Comparison of ENCODE assay signal across 1 cellular context in the genomic region with DNA sequence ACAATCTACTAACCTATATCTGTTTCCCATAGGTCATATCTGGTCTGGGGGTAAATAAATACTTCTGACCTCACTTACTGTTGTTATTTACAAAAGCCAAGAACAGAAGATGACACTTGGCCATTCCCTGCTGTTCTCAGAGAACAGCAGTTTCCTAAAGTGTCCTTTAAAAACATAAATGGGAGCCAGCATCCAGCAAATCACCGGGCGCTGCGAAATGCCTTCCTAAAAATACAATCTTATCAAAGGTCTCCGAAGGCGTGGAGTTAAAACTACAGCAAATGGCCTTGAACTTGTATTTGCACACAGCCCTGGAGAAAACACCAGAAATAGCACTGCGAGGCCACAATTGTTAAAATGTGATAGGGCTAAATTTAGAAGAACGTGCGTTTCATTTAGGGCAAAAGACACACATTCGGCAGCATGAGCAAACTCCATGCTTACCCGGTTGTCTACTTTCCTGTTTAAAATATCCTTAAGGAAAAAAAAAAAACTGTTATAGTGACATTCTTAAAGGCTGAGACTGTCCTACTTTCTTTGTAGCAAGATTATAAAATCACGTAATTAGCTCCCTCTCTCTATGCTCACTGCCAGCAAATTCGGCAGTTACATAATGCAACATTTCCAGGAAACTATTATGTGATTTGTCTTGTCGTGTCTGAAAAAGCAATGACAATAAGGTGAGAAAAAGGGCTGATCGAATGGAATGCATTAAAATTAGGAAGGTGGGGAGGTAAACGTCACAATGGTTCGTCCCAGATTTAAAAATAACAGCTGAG.
TF ChIP-seq lines count a peak whose summit lies in the region.

No MANE protein-coding gene starts in this region.

TF ChIP-seq in K562, 482 proteins besides CTCF, POLR2A, EP300 and RAD21:
- TF ChIP-seq STAT5A (IDR thresholded peaks at IDR 0.05; ENCODE audit: borderline replicate concordance, low read length) (0 out of 2 replicates have a peak, but pooled peaks have one; percentile 26), MEIS2 (IDR thresholded peaks at IDR 0.05; ENCODE audit: partially characterized antibody) (peak; percentile 60), MEF2D (tag; conservative IDR thresholded peaks at IDR 0.05; ENCODE audit: low read depth) (0 out of 2 replicates have a peak, but pooled peaks have one; percentile 42), PYGO2 (tag; IDR thresholded peaks at IDR 0.05) (no peak), TFAM (CRISPR knock-in tag; conservative IDR thresholded peaks at IDR 0.05) (no peak), FOXK2 (conservative IDR thresholded peaks at IDR 0.05 in 1 of 2, IDR thresholded peaks at IDR 0.05 in 1 of 2; ENCODE audit: low read depth in 2 of 2) (0 out of 4 replicates have a peak, but pooled peaks of 1 of the 2 experiments have one; percentile 12), MEF2A (IDR thresholded peaks at IDR 0.05; ENCODE audit: control insufficient read depth, low read depth, low read length) (peak; percentile 22; the same call in 1 of the 2 replicates), ZZZ3 (IDR thresholded peaks at IDR 0.05) (no peak), KAT7 (CRISPR knock-in tag; IDR thresholded peaks at IDR 0.05; ENCODE audit: borderline replicate concordance) (0 out of 2 replicates have a peak, but pooled peaks have one; percentile 52)
- TF ChIP-seq, protein P1, sequence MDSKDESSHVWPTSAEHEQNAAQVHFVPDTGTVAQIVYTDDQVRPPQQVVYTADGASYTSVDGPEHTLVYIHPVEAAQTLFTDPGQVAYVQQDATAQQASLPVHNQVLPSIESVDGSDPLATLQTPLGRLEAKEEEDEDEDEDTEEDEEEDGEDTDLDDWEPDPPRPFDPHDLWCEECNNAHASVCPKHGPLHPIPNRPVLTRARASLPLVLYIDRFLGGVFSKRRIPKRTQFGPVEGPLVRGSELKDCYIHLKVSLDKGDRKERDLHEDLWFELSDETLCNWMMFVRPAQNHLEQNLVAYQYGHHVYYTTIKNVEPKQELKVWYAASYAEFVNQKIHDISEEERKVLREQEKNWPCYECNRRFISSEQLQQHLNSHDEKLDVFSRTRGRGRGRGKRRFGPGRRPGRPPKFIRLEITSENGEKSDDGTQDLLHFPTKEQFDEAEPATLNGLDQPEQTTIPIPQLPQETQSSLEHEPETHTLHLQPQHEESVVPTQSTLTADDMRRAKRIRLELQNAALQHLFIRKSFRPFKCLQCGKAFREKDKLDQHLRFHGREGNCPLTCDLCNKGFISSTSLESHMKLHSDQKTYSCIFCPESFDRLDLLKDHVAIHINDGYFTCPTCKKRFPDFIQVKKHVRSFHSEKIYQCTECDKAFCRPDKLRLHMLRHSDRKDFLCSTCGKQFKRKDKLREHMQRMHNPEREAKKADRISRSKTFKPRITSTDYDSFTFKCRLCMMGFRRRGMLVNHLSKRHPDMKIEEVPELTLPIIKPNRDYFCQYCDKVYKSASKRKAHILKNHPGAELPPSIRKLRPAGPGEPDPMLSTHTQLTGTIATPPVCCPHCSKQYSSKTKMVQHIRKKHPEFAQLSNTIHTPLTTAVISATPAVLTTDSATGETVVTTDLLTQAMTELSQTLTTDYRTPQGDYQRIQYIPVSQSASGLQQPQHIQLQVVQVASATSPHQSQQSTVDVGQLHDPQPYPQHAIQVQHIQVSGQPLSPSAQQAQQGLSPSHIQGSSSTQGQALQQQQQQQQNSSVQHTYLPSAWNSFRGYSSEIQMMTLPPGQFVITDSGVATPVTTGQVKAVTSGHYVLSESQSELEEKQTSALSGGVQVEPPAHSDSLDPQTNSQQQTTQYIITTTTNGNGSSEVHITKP (IDR thresholded peaks at IDR 0.05; ENCODE audit: partially characterized antibody) = peak; percentile 70
